In genomic region chr14:102979406-102979805, GRCh38 we compare ENCODE assay signal across 11 cellular contexts. TPM values are rescaled to one million over a fixed set of nuclear protein-coding genes. Genes with fewer than 3 reads are reported as not detected.
DNase-seq lines count a peak whose midpoint lies in the region; ATAC-seq lines count a peak whose summit lies in the region.
"Had no signal": no experiment of that assay in that cellular context is flagged by ENCODE, and none has a peak within 500 bp of the region (broad histone marks: within the 10 kb centered on the region; RNA-seq: fewer than 3 reads in every experiment).

No MANE protein-coding gene starts in this region.

- H3K36me3 Mint-ChIP-seq in activated naive CD4-positive, alpha-beta T cell treated with anti-CD3 and anti-CD28 coated beads, Interleukin-2, amount 50 U/mL, for 72 hours = no peaks in the 10 kb centered on the region
- H3K36me3 Mint-ChIP-seq: CD4-positive, CD25-positive, alpha-beta regulatory T cell had no signal

- H3K9me3 Mint-ChIP-seq in activated naive CD4-positive, alpha-beta T cell treated with anti-CD3 and anti-CD28 coated beads, Interleukin-2, amount 50 U/mL, for 72 hours = no peaks in the 10 kb centered on the region
- H3K9me3 Mint-ChIP-seq: CD4-positive, CD25-positive, alpha-beta regulatory T cell had no signal

- peak; percentile 67 to 87 for ATAC-seq in activated naive CD4-positive, alpha-beta T cell treated with anti-CD3 and anti-CD28 coated beads, Interleukin-2, amount 50 U/mL, for 72 hours
- ATAC-seq in GM18909 (IDR thresholded peaks at IDR 0.05; ENCODE audit: poor library complexity, unreplicated experiment) = no peak

- peak overlapping the region in 1 of 2 donors; percentile 45 for H3K27ac Mint-ChIP-seq in activated naive CD4-positive, alpha-beta T cell treated with anti-CD3 and anti-CD28 coated beads, Interleukin-2, amount 50 U/mL, for 72 hours
- H3K27ac Mint-ChIP-seq: CD4-positive, CD25-positive, alpha-beta regulatory T cell had no signal

- peak; percentile 25 to 40 for DNase-seq in activated CD4-positive, alpha-beta T cell treated with anti-CD3 and anti-CD28 coated beads, Interleukin-2, amount 50 U/mL, for 48 hours
- DNase-seq in activated CD4-positive, alpha-beta T cell treated with anti-CD3 and anti-CD28 coated beads, Interleukin-2, amount 50 U/mL, for 1 hour = no peak
- DNase-seq in activated naive CD4-positive, alpha-beta T cell treated with anti-CD3 and anti-CD28 coated beads, Interleukin-2, amount 50 U/mL, for 72 hours (ENCODE audit: low spot score in 2 of 2) = no peak
- DNase-seq in activated naive CD4-positive, alpha-beta T cell (lab: John Stamatoyannopoulos, UW) = no peak
- peak; percentile 39 for DNase-seq in stimulated activated CD4-positive, alpha-beta T cell treated with anti-CD3 and anti-CD28 coated beads, Interleukin-1b, Interleukin-23, amount 100 ng/mL, for 48 hours
- DNase-seq in stimulated activated CD4-positive, alpha-beta T cell treated with anti-CD3 and anti-CD28 coated beads, Interleukin-4, amount 100 ng/mL, for 24 hours = no peak
- DNase-seq: ACHN; CD4-positive, CD25-positive, alpha-beta regulatory T cell; DMS53; GF-D8 had no signal

RNA-seq across cellular contexts. Expression of gene AMN, which starts 56.9 kb away (rescaled TPM):
- under 1 TPM; 0.30 to 0.49 TPM for total RNA-seq in activated naive CD4-positive, alpha-beta T cell treated with anti-CD3 and anti-CD28 coated beads, Interleukin-2, amount 50 U/mL, for 72 hours

Comparison
In these comparisons a context has a peak if more than half of its experiments do, and no peak if none do; other contexts are left out.
1. DNase-seq: peak in activated CD4-positive, alpha-beta T cell treated with anti-CD3 and anti-CD28 coated beads, Interleukin-2, amount 50 U/mL, for 48 hours (2 of 2) and stimulated activated CD4-positive, alpha-beta T cell treated with anti-CD3 and anti-CD28 coated beads, Interleukin-1b, Interleukin-23, amount 100 ng/mL, for 48 hours (single experiment); none in activated CD4-positive, alpha-beta T cell treated with anti-CD3 and anti-CD28 coated beads, Interleukin-2, amount 50 U/mL, for 1 hour (single experiment), activated naive CD4-positive, alpha-beta T cell treated with anti-CD3 and anti-CD28 coated beads, Interleukin-2, amount 50 U/mL, for 72 hours (0 of 2), activated naive CD4-positive, alpha-beta T cell (0 of 4) and stimulated activated CD4-positive, alpha-beta T cell treated with anti-CD3 and anti-CD28 coated beads, Interleukin-4, amount 100 ng/mL, for 24 hours (single experiment).